ENCODE assay signal across 12 cellular contexts in genomic region chr9:110351009-110351467, GRCh38.
DNase-seq lines count a peak whose midpoint lies in the region; TF ChIP-seq lines count a peak whose summit lies in the region.
"Had no signal": no experiment of that assay in that cellular context is flagged by ENCODE, and none has a peak within 500 bp of the region (broad histone marks: within the 10 kb centered on the region; RNA-seq: fewer than 3 reads in every experiment).

No MANE protein-coding gene starts in this region.

- H3K27ac ChIP-seq in tibial artery = no peak overlapping the region
- H3K27ac ChIP-seq: parathyroid adenoma had no signal

- DNase-seq in AG09319 (ENCODE audit: extremely low read depth, low read depth) (peak; percentile 48), HEK293T (ENCODE audit: extremely low spot score) (no peak), amniotic stem cell (lab: John Stamatoyannopoulos, UW) (peak; percentile 67), kidney glomerular epithelial cell (lab: John Stamatoyannopoulos, UW) (peak; percentile 4), 8988T (no peak), tibial artery (no peak), GM10266 (ENCODE audit: extremely low spot score) (no peak), NCI-H128 (lab: John Stamatoyannopoulos, UW; ENCODE audit: unreplicated experiment) (no peak)
- DNase-seq: activated CD4-positive, CD25-positive, alpha-beta regulatory T cell; hypothalamus; stimulated activated CD8-positive, alpha-beta memory T cell treated with anti-CD3 and anti-CD28 coated beads, Interleukin-4, amount 100 ng/mL, for 48 hours had no signal

- H3K4me1 ChIP-seq in tibial artery = peaks cover 0 to 10% (median 0%) of the 10 kb centered on the region in 4 donors
- H3K4me1 ChIP-seq: parathyroid adenoma had no signal

- CTCF ChIA-PET in HEK293T (lab: Yijun Ruan, JAX) = interaction anchor here (1.1 kb wide), 1 partner anchor 95 kb away, joined by 4 read pairs; the partner anchor contains the start of gene TXN

- intact Hi-C loops in tibial artery (cut with DNase I; ENCODE audit: low total_unique reads) = no loop called here

- no peaks in the 10 kb centered on the region for H3K27me3 ChIP-seq in tibial artery

- no peak overlapping the region for H3K4me3 ChIP-seq in tibial artery

- H3K9me3 ChIP-seq in tibial artery = no peaks in the 10 kb centered on the region

- TF ChIP-seq CTCF in AG09319 (IDR thresholded peaks at IDR 0.05; ENCODE audit: low read depth, low read length) (no peak), tibial artery (IDR thresholded peaks at IDR 0.05) (no peak), GM10266 (IDR thresholded peaks at IDR 0.05; ENCODE audit: control insufficient read depth, insufficient read depth, low read depth, missing control alignments) (no peak)

- POLR2A ChIA-PET in HEK293T (lab: Yijun Ruan, JAX) = no interaction called here

- no peaks in the 10 kb centered on the region for H3K36me3 ChIP-seq in tibial artery

TF ChIP-seq in HEK293T, 16 proteins besides CTCF, POLR2A, EP300 and RAD21:
- TF ChIP-seq TARDBP (IDR thresholded peaks at IDR 0.05) (no peak), ZNF384 (IDR thresholded peaks at IDR 0.05) (no peak), FOXA1 (IDR thresholded peaks at IDR 0.05) (no peak), LEF1 (IDR thresholded peaks at IDR 0.05; ENCODE audit: borderline replicate concordance) (no peak), SUZ12 (IDR thresholded peaks at IDR 0.05) (no peak)
- TF ChIP-seq, protein P1, sequence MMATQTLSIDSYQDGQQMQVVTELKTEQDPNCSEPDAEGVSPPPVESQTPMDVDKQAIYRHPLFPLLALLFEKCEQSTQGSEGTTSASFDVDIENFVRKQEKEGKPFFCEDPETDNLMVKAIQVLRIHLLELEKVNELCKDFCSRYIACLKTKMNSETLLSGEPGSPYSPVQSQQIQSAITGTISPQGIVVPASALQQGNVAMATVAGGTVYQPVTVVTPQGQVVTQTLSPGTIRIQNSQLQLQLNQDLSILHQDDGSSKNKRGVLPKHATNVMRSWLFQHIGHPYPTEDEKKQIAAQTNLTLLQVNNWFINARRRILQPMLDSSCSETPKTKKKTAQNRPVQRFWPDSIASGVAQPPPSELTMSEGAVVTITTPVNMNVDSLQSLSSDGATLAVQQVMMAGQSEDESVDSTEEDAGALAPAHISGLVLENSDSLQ (IDR thresholded peaks at IDR 0.05) = peak; percentile 17; the same call in 1 of the 2 replicates
TF ChIP-seq in HEK293T: peak in this region for 1.

Comparison
In these comparisons a context has a peak if more than half of its experiments do, and no peak if none do; other contexts are left out.
1. DNase-seq: peak in AG09319 (single experiment), amniotic stem cell (single experiment) and kidney glomerular epithelial cell (single experiment); none in HEK293T (single experiment), 8988T (single experiment), tibial artery (0 of 2), GM10266 (single experiment) and NCI-H128 (single experiment).